ENCODE assay signal across 34 cellular contexts in genomic region chr1:20610950-20611349, GRCh38. TPM values are rescaled to one million over a fixed set of nuclear protein-coding genes. Genes with fewer than 3 reads are reported as not detected.
"Had no signal": no experiment of that assay in that cellular context is flagged by ENCODE, and none has a peak within 500 bp of the region (broad histone marks: within the 10 kb centered on the region; RNA-seq: fewer than 3 reads in every experiment).

No MANE protein-coding gene starts in this region.

- H3K9ac ChIP-seq: parathyroid adenoma had no signal

- DNase-seq: activated B cell treated with CpG ODN at 0.5 μM for 24 hours; activated CD4-positive, alpha-beta T cell treated with anti-CD3 and anti-CD28 coated beads, Interleukin-2, amount 50 U/mL, for 1 hour; activated CD8-positive, alpha-beta T cell treated with anti-CD3 and anti-CD28 coated beads for 36 hours; activated gamma-delta T cell treated with Interleukin-2 at 50 U/mL for 16 hours; activated naive CD4-positive, alpha-beta T cell treated with anti-CD3 and anti-CD28 coated beads, Interleukin-2, amount 50 U/mL, for 16 hours; activated T-cell treated with anti-CD3 and anti-CD28 coated beads, Interleukin-2, amount 50 U/mL, for 4 hours; amniotic stem cell; brain microvascular endothelial cell; caudate nucleus; cortex of kidney; effector memory CD8-positive, alpha-beta T cell; islet precursor cell; left cardiac atrium; naive B cell; nephron progenitor cell; occipital lobe; psoas muscle; stimulated activated CD4-positive, alpha-beta T cell treated with anti-CD3 and anti-CD28 coated beads, Interleukin-1b, Interleukin-23, amount 100 ng/mL, for 48 hours; stimulated activated CD4-positive, alpha-beta T cell treated with anti-CD3 and anti-CD28 coated beads, Interleukin-4, amount 100 ng/mL, for 4 hours; stimulated activated CD8-positive, alpha-beta memory T cell treated with anti-CD3 and anti-CD28 coated beads, Interleukin-4, amount 100 ng/mL, for 48 hours; stimulated activated naive B cell treated with anti-CD40 and anti-IgM and Interleukin-4, amounts not matched to agents 10 μg/mL and 1 μg/mL and 100 μg/mL, for 72 hours; stomach; T-helper 17 cell; T1000; thyroid gland had no signal

- H3K27me3 ChIP-seq: brain microvascular endothelial cell, gastroesophageal sphincter, hepatocyte, right atrium auricular region, stomach, thyroid gland had no signal

- H3K4me2 ChIP-seq: hepatocyte, smooth muscle cell had no signal

- H2AFZ ChIP-seq: hepatocyte, parathyroid adenoma had no signal

- H3K9me3 ChIP-seq: gastroesophageal sphincter, psoas muscle, right atrium auricular region, stomach, thyroid gland had no signal

- ATAC-seq: activated CD8-positive, alpha-beta T cell treated with anti-CD3 and anti-CD28 coated beads for 36 hours; activated T-cell treated with anti-CD3 and anti-CD28 coated beads, Interleukin-2, amount 50 U/mL, for 4 hours; activated T-helper 17 cell treated with anti-CD3 and anti-CD28 coated beads, Interleukin-2, amount 50 U/mL, for 72 hours; effector memory CD8-positive, alpha-beta T cell; gastroesophageal sphincter; left cardiac atrium; psoas muscle; stimulated activated naive B cell treated with anti-CD40 and anti-IgM and Interleukin-4, amounts not matched to agents 10 μg/mL and 1 μg/mL and 100 μg/mL, for 72 hours; T-helper 17 cell had no signal

- H3K36me3 ChIP-seq: brain microvascular endothelial cell, gastroesophageal sphincter, right atrium auricular region, stomach, thyroid gland had no signal

- H3K27ac ChIP-seq: brain microvascular endothelial cell, gastroesophageal sphincter, hepatocyte, parathyroid adenoma, psoas muscle, right atrium auricular region, stomach, thyroid gland had no signal

- H3K79me2 ChIP-seq: hepatocyte, parathyroid adenoma had no signal

- FAIRE-seq: astrocyte had no signal

- H3K4me3 ChIP-seq: gastroesophageal sphincter, hepatocyte, psoas muscle, right atrium auricular region, smooth muscle cell, stomach, thyroid gland had no signal

RNA-seq across cellular contexts. Expression of gene CDA, which starts 22.1 kb away (rescaled TPM):
- total RNA-seq: activated B cell treated with CpG ODN at 0.5 μM for 24 hours; activated CD8-positive, alpha-beta T cell treated with anti-CD3 and anti-CD28 coated beads for 36 hours; activated T-cell treated with anti-CD3 and anti-CD28 coated beads, Interleukin-2, amount 50 U/mL, for 4 hours; activated T-helper 17 cell treated with anti-CD3 and anti-CD28 coated beads, Interleukin-2, amount 50 U/mL, for 72 hours; astrocyte; chondrocyte; occipital lobe had no signal

RNA-seq across cellular contexts. Expression of gene FAM43B, which starts 58.6 kb away (rescaled TPM):
- total RNA-seq: activated B cell treated with CpG ODN at 0.5 μM for 24 hours; activated CD8-positive, alpha-beta T cell treated with anti-CD3 and anti-CD28 coated beads for 36 hours; activated T-helper 17 cell treated with anti-CD3 and anti-CD28 coated beads, Interleukin-2, amount 50 U/mL, for 72 hours; fibroblast of lung; stomach; T-helper 17 cell had no signal
- polyA plus RNA-seq: fibroblast of lung had no signal
